In the genomic region with DNA sequence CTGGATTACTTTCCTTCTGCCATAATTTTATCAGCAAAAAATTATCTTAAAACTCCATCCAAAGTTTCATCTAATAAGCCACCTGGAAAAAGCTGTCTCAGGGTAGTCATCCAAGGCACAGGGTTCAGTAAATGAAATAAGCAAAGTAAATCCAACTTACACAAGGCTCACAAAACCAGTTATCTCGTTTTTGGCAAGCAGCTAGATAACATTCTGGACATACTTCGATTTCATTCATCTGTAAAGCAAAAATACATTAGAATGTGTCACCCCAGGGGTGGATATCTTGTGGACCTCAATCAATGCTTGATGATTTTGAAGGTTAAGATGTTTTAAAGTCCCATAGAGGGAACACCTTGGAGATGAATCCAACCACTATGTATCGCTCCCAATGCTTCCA, we compare ENCODE assay signal across 11 cellular contexts.
"Had no signal": no experiment of that assay in that cellular context is flagged by ENCODE, and none has a peak within 500 bp of the region (broad histone marks: within the 10 kb centered on the region; RNA-seq: fewer than 3 reads in every experiment).

No MANE protein-coding gene starts in this region.

- H3K27ac Mint-ChIP-seq: activated CD4-positive, alpha-beta memory T cell treated with anti-CD3 and anti-CD28 coated beads for 36 hours; stimulated activated naive CD8-positive, alpha-beta T cell treated with anti-CD3 and anti-CD28 coated beads, Interleukin-15, Interleukin-2, amounts not matched to agents 100 ng/mL and 50 ng/mL, for 24 hours; T-helper 1 cell treated with Interleukin-12 subunit alpha and Interleukin-12 subunit beta and Interleukin-4 antibody, amounts not matched to agents 30 μg/mL and 1 μg/mL, for 36 hours had no signal

- H3K4me3 ChIP-seq: heart right ventricle had no signal

- H3K27me3 Mint-ChIP-seq: activated CD4-positive, alpha-beta memory T cell treated with anti-CD3 and anti-CD28 coated beads for 36 hours; stimulated activated naive CD8-positive, alpha-beta T cell treated with anti-CD3 and anti-CD28 coated beads, Interleukin-15, Interleukin-2, amounts not matched to agents 100 ng/mL and 50 ng/mL, for 24 hours had no signal

- H3K9me3 Mint-ChIP-seq: activated CD4-positive, alpha-beta memory T cell treated with anti-CD3 and anti-CD28 coated beads for 36 hours; stimulated activated naive CD8-positive, alpha-beta T cell treated with anti-CD3 and anti-CD28 coated beads, Interleukin-15, Interleukin-2, amounts not matched to agents 100 ng/mL and 50 ng/mL, for 24 hours; T-helper 1 cell treated with Interleukin-12 subunit alpha and Interleukin-12 subunit beta and Interleukin-4 antibody, amounts not matched to agents 30 μg/mL and 1 μg/mL, for 36 hours had no signal

- H3K27ac ChIP-seq: heart right ventricle had no signal

- H3K4me3 Mint-ChIP-seq: activated CD4-positive, alpha-beta memory T cell treated with anti-CD3 and anti-CD28 coated beads for 36 hours; stimulated activated naive CD8-positive, alpha-beta T cell treated with anti-CD3 and anti-CD28 coated beads, Interleukin-15, Interleukin-2, amounts not matched to agents 100 ng/mL and 50 ng/mL, for 24 hours; T-helper 1 cell treated with Interleukin-12 subunit alpha and Interleukin-12 subunit beta and Interleukin-4 antibody, amounts not matched to agents 30 μg/mL and 1 μg/mL, for 36 hours had no signal

- DNase-seq: activated CD4-positive, alpha-beta memory T cell treated with anti-CD3 and anti-CD28 coated beads for 36 hours; activated CD4-positive, CD25-positive, alpha-beta regulatory T cell treated with anti-CD3 and anti-CD28 coated beads, Interleukin-2, amount 50 U/mL, for 72 hours; activated naive CD4-positive, alpha-beta T cell treated with anti-CD3 and anti-CD28 coated beads, Interleukin-2, amount 50 U/mL, for 16 hours; heart right ventricle; islet precursor cell; left ventricle myocardium superior; mesenchymal stem cell; SK-N-SH; stimulated activated CD4-positive, alpha-beta T cell treated with anti-CD3 and anti-CD28 coated beads, Interleukin-12 subunit alpha, Interleukin-12 subunit beta, amount 100 ng/mL, for 4 hours had no signal

- ATAC-seq: heart right ventricle, left ventricle myocardium superior had no signal
